In genomic region chr22:27775087-27775697, GRCh38 we compare ENCODE assay signal across 21 cellular contexts. TPM values are rescaled to one million over a fixed set of nuclear protein-coding genes. Genes with fewer than 3 reads are reported as not detected.
DNase-seq lines count a peak whose midpoint lies in the region; ATAC-seq, FAIRE-seq and TF ChIP-seq lines count a peak whose summit lies in the region.
"Had no signal": no experiment of that assay in that cellular context is flagged by ENCODE, and none has a peak within 500 bp of the region (broad histone marks: within the 10 kb centered on the region; RNA-seq: fewer than 3 reads in every experiment).

No MANE protein-coding gene starts in this region.

- intact Hi-C loops in Right ventricle myocardium inferior (cut with DNase I) (no loop called here), cardiac septum (cut with DNase I) (loop anchor here (5.0 kb wide), 1 partner anchor 48 kb away; no protein-coding TSS in a partner anchor)

- no peak overlapping the region for H3K27ac ChIP-seq in endodermal cell (ENCODE audit: low read depth, low read length)
- H3K27ac ChIP-seq: 22Rv1 had no signal

- peaks cover 4% of the 10 kb centered on the region for H3K4me1 ChIP-seq in endodermal cell (ENCODE audit: control insufficient read depth, insufficient read depth, low read length)

- FAIRE-seq in urothelium cell line (lab: Jason Lieb, UNC), result peak; percentile 85

- 93 to 95% methylated on average over 13 to 18 of the region's 18 CpGs for WGBS in endodermal cell (ENCODE audit: insufficient coverage in 1 of 2, insufficient read length in 1 of 2), 2 experiments

- H3K9me3 ChIP-seq in endodermal cell (ENCODE audit: control insufficient read depth, low read length), result no peaks in the 10 kb centered on the region
- H3K9me3 ChIP-seq: tibial nerve had no signal

- TF ChIP-seq CTCF in endodermal cell (conservative IDR thresholded peaks at IDR 0.05), result no peak
- TF ChIP-seq CTCF in nephron progenitor cell (IDR thresholded peaks at IDR 0.05), result no peak

- H3K4me3 Mint-ChIP-seq in endodermal cell (peak overlapping the region; percentile 8), nephron progenitor cell (peak overlapping the region; percentile 78)
- H3K4me3 Mint-ChIP-seq: activated CD4-positive, alpha-beta memory T cell treated with anti-CD3 and anti-CD28 coated beads, Interleukin-2, amount 10 ng/mL, durations not matched to agents 7 days and 5 days; CD4-positive, CD25-positive, alpha-beta regulatory T cell had no signal

- H3K27me3 Mint-ChIP-seq in endodermal cell (ENCODE audit: insufficient read depth), result no peaks in the 10 kb centered on the region
- peaks cover 10% of the 10 kb centered on the region for H3K27me3 Mint-ChIP-seq in nephron progenitor cell (ENCODE audit: low read depth, poor library complexity)
- H3K27me3 Mint-ChIP-seq: CD4-positive, CD25-positive, alpha-beta regulatory T cell had no signal

- no peaks in the 10 kb centered on the region for H3K36me3 ChIP-seq in endodermal cell (ENCODE audit: control insufficient read depth, insufficient read depth, low read length)
- H3K36me3 ChIP-seq: tibial nerve had no signal

- peak overlapping the region; percentile 16 for H3K27ac Mint-ChIP-seq in endodermal cell
- no peak overlapping the region for H3K27ac Mint-ChIP-seq in nephron progenitor cell
- H3K27ac Mint-ChIP-seq: activated CD4-positive, alpha-beta memory T cell treated with anti-CD3 and anti-CD28 coated beads, Interleukin-2, amount 10 ng/mL, durations not matched to agents 7 days and 5 days; activated T-helper 2 cell treated with anti-CD3 and anti-CD28 coated beads, Interferon-gamma antibody, Interleukin-2, Interleukin-4, amounts not matched to agents 10 μg/mL and 5 μg/mL and 100 μg/mL, durations not matched to agents 14 hours and 24 hours and 36 hours; CD4-positive, CD25-positive, alpha-beta regulatory T cell had no signal

- H3K4me3 ChIP-seq in endodermal cell (ENCODE audit: low read length), result no peak overlapping the region

- peak; percentile 17 for ATAC-seq in Right ventricle myocardium inferior
- ATAC-seq in GM18861 (IDR thresholded peaks at IDR 0.05; ENCODE audit: unreplicated experiment), result no peak
- ATAC-seq: Panc1, sciatic nerve had no signal

- no peak for DNase-seq in Right ventricle myocardium inferior (ENCODE audit: missing footprints)
- no peak for DNase-seq in cardiac septum (ENCODE audit: low spot score)
- DNase-seq in endodermal cell, result no peak
- DNase-seq in nephron progenitor cell, result no peak
- DNase-seq in urothelium cell line (ENCODE audit: low spot score), result no peak
- DNase-seq in NCI-H187 (lab: John Stamatoyannopoulos, UW), result no peak
- no peak for DNase-seq in H4 (ENCODE audit: low spot score)
- DNase-seq: activated CD4-positive, alpha-beta memory T cell treated with anti-CD3 and anti-CD28 coated beads, Interleukin-2, amount 10 ng/mL, durations not matched to agents 7 days and 5 days; amygdala; CD4-positive, CD25-positive, alpha-beta regulatory T cell; DMS79; dorsolateral prefrontal cortex; NCI-H2081; NCI-H526 treated with DMSO at 0.1 percent for 48 hours; stimulated activated CD4-positive, alpha-beta T cell treated with anti-CD3 and anti-CD28 coated beads, Interleukin-4, amount 100 ng/mL, for 24 hours had no signal

- H3K36me3 Mint-ChIP-seq in endodermal cell (ENCODE audit: low read depth), result peaks cover 5% of the 10 kb centered on the region
- no peaks in the 10 kb centered on the region for H3K36me3 Mint-ChIP-seq in nephron progenitor cell (ENCODE audit: low read depth)
- H3K36me3 Mint-ChIP-seq: CD4-positive, CD25-positive, alpha-beta regulatory T cell had no signal

- H3K27me3 ChIP-seq in endodermal cell (ENCODE audit: control insufficient read depth, insufficient read depth, low read length, poor library complexity, severe bottlenecking), result no peaks in the 10 kb centered on the region
- H3K27me3 ChIP-seq: tibial nerve had no signal

- H3K4me1 Mint-ChIP-seq in endodermal cell (peaks cover 25% of the 10 kb centered on the region), nephron progenitor cell (peaks cover 55% of the 10 kb centered on the region)
- H3K4me1 Mint-ChIP-seq: activated CD4-positive, alpha-beta memory T cell treated with anti-CD3 and anti-CD28 coated beads, Interleukin-2, amount 10 ng/mL, durations not matched to agents 7 days and 5 days; CD4-positive, CD25-positive, alpha-beta regulatory T cell had no signal

- H3K9me3 Mint-ChIP-seq in endodermal cell (no peaks in the 10 kb centered on the region), nephron progenitor cell (no peaks in the 10 kb centered on the region)
- H3K9me3 Mint-ChIP-seq: activated CD4-positive, alpha-beta memory T cell treated with anti-CD3 and anti-CD28 coated beads, Interleukin-2, amount 10 ng/mL, durations not matched to agents 7 days and 5 days; activated T-helper 2 cell treated with anti-CD3 and anti-CD28 coated beads, Interferon-gamma antibody, Interleukin-2, Interleukin-4, amounts not matched to agents 10 μg/mL and 5 μg/mL and 100 μg/mL, durations not matched to agents 14 hours and 24 hours and 36 hours had no signal

- no peak overlapping the region for H3K9ac ChIP-seq in endodermal cell (ENCODE audit: extremely low read depth, low read length, poor library complexity, severe bottlenecking)

RNA-seq across cellular contexts. Expression of gene MN1, which starts 26.4 kb away (rescaled TPM):
- total RNA-seq in Right ventricle myocardium inferior, result 5.3 TPM
- total RNA-seq in cardiac septum, result 6.4 TPM
- total RNA-seq in endodermal cell, result 10 to 100 TPM in 1 of 2 donors, 1 to 10 TPM in 1; 4.4 to 17.8 TPM
- 41.5 TPM for polyA plus RNA-seq in endodermal cell (2013, experiment 1 of 2)
- polyA plus RNA-seq in endodermal cell (2013, experiment 2 of 2), result 44.1 TPM
- total RNA-seq in H4 (2014; rRNA removed; shearing (Covaris generic)), result 0.68 and 0.79 TPM in 2 replicates
